ENCODE assay signal across 8 cellular contexts in genomic region chr16:11913425-11914079, GRCh38.
DNase-seq lines count a peak whose midpoint lies in the region.

No MANE protein-coding gene starts in this region.

- H3K9me3 ChIP-seq in duodenal mucosa (ENCODE audit: control insufficient read depth in 1 of 2, low read length in 2 of 2) (no peaks in the 10 kb centered on the region), neuron (ENCODE audit: low read length) (no peaks in the 10 kb centered on the region)

- H3K9ac ChIP-seq in duodenal mucosa (ENCODE audit: low read depth in 1 of 2, low read length in 2 of 2), result peak overlapping the region; percentile 64 to 91

- peak overlapping the region; percentile 21 for H3K27ac ChIP-seq in duodenal mucosa (ENCODE audit: low read depth, low read length)

- no peak overlapping the region for H2AFZ ChIP-seq in neuron (ENCODE audit: low read depth, low read length)

- H3K36me3 ChIP-seq in duodenal mucosa (ENCODE audit: control insufficient read depth in 1 of 2, insufficient read depth in 2 of 2, low read length in 2 of 2), result peaks cover 2 to 3% of the 10 kb centered on the region in 2 donors
- H3K36me3 ChIP-seq in neuron (ENCODE audit: insufficient read depth, low read length), result peaks cover 7% of the 10 kb centered on the region

- H3K4me1 ChIP-seq in duodenal mucosa (ENCODE audit: control insufficient read depth in 1 of 2, insufficient read depth in 2 of 2, low read length in 2 of 2), result peaks cover 28 to 37% of the 10 kb centered on the region in 2 donors
- peaks cover 30% of the 10 kb centered on the region for H3K4me1 ChIP-seq in neuron (ENCODE audit: insufficient read depth, low read length)

- DNase-seq in RKO (ENCODE audit: low spot score) (peak; percentile 73), DMS79 treated with DMSO at 0.1 percent for 48 hours (lab: John Stamatoyannopoulos, UW) (no peak), nucleus accumbens (lab: John Stamatoyannopoulos, UW) (no peak), UCSD-AML1 (lab: John Stamatoyannopoulos, UW; ENCODE audit: unreplicated experiment) (no peak), NCI-H187 (lab: John Stamatoyannopoulos, UW) (no peak)

- H3K4me3 ChIP-seq in GM08714 (ENCODE audit: low read length) (peak overlapping the region; percentile 91), duodenal mucosa (ENCODE audit: low read depth in 1 of 2, low read length in 2 of 2) (peak overlapping the region; percentile 87 to 94), neuron (ENCODE audit: low read length) (peak overlapping the region; percentile 82)

- H3K27me3 ChIP-seq in duodenal mucosa (ENCODE audit: control insufficient read depth in 1 of 2, insufficient read depth in 2 of 2, low read length in 2 of 2) (no peaks in the 10 kb centered on the region), neuron (ENCODE audit: insufficient read depth, low read length) (no peaks in the 10 kb centered on the region)
